6 cellular contexts compared by ENCODE assay signal in genomic region chr11:119055901-119056300, GRCh38. TPM values are rescaled to one million over a fixed set of nuclear protein-coding genes. Genes with fewer than 3 reads are reported as not detected.
DNase-seq lines count a peak whose midpoint lies in the region; ATAC-seq and TF ChIP-seq lines count a peak whose summit lies in the region.

No MANE protein-coding gene starts in this region.

- H3K4me3 ChIP-seq in H7 (ENCODE audit: insufficient read depth, low read depth, low read length) (peak overlapping the region; percentile 83), SK-N-SH (ENCODE audit: low read depth in 2 of 2, low read length in 1 of 2) (peak overlapping the region; percentile 82 to 90), thyroid gland (replicated peaks in 1 of 3) (peak overlapping the region; percentile 80 to 99 (median 88))

- TF ChIP-seq RAD21 in SK-N-SH (IDR thresholded peaks at IDR 0.05; ENCODE audit: low read length) = peak; percentile 48

- H3K36me3 ChIP-seq in H7 (replicated peaks; ENCODE audit: control insufficient read depth, insufficient read depth, low read length) = peaks cover 43% of the 10 kb centered on the region
- H3K36me3 ChIP-seq in SK-N-SH (replicated peaks in 1 of 2; ENCODE audit: control insufficient read depth in 1 of 2, insufficient read depth in 2 of 2, low read length in 1 of 2) = peaks cover 32 to 44% of the 10 kb centered on the region in 2 experiments
- peaks cover 44% of the 10 kb centered on the region in 2 donors for H3K36me3 ChIP-seq in thyroid gland

- H3K27ac ChIP-seq in SK-N-SH (ENCODE audit: low read depth in 2 of 2, low read length in 1 of 2) = peak overlapping the region; percentile 77 to 84; a peak in 2 of 4 replicates
- peak overlapping the region in 1 of 3 donors; percentile 85 for H3K27ac ChIP-seq in thyroid gland

- peaks cover 11% of the 10 kb centered on the region for H3F3A ChIP-seq in SK-N-SH (replicated peaks; ENCODE audit: insufficient read depth)

- peak; percentile 50 for DNase-seq in H7
- DNase-seq in SK-N-SH = peak; percentile 64
- DNase-seq in glomerular visceral epithelial cell (ENCODE audit: extremely low spot score) = peak; percentile 37
- DNase-seq in thyroid gland = no peak
- DNase-seq in HuH-7.5 (ENCODE audit: low spot score) = no peak

- peak overlapping the region; percentile 94 for H3K4me2 ChIP-seq in SK-N-SH

- H3K27me3 ChIP-seq in H7 (ENCODE audit: control insufficient read depth, insufficient read depth, low read length) = no peaks in the 10 kb centered on the region
- no peaks in the 10 kb centered on the region for H3K27me3 ChIP-seq in SK-N-SH (ENCODE audit: insufficient read depth)
- H3K27me3 ChIP-seq in thyroid gland = no peaks in the 10 kb centered on the region

- 41% methylated on average over 6 of the region's 6 CpGs for WGBS in SK-N-SH (ENCODE audit: low lambda C conversion rate)
- WGBS in thyroid gland, 2 donors = 33 to 38% methylated on average over 6 of the region's 6 CpGs

- CTCF ChIA-PET in SK-N-SH (lab: Yijun Ruan, JAX) = interaction anchor here (0.9 to 2.1 kb wide), 14 partner anchors 8 to 284 kb away, joined by 3 to 8 read pairs (median 4); partner anchors contain the start of genes SLC37A4 and VPS11

- H3K9ac ChIP-seq in SK-N-SH = peak overlapping the region; percentile 91

- no peak for TF ChIP-seq EP300 in SK-N-SH (IDR thresholded peaks at IDR 0.05; ENCODE audit: borderline replicate concordance in 1 of 2, low read depth in 1 of 2, low read length in 1 of 2)

- POLR2A ChIA-PET in SK-N-SH (lab: Yijun Ruan, JAX) = interaction anchor here (0.7 to 3.8 kb wide), 10 partner anchors 10 to 56 kb away, joined by 3 to 21 read pairs (median 8); partner anchors contain the start of genes DPAGT1, HMBS, RPS25 and TRAPPC4

- H3K9me2 ChIP-seq in SK-N-SH = no peaks in the 10 kb centered on the region

- peak; percentile 46 for TF ChIP-seq CTCF in SK-N-SH (IDR thresholded peaks at IDR 0.05)
- no peak for TF ChIP-seq CTCF in thyroid gland (IDR thresholded peaks at IDR 0.05)

- H3K4me1 ChIP-seq in SK-N-SH (ENCODE audit: control insufficient read depth in 1 of 2, insufficient read depth in 2 of 2, low read depth in 1 of 2, low read length in 1 of 2) (peaks cover 12 to 21% of the 10 kb centered on the region in 2 experiments; a peak in 2 of 4 replicates), thyroid gland (peaks cover 14 to 19% of the 10 kb centered on the region in 2 donors)

- no peaks in the 10 kb centered on the region for H4K20me1 ChIP-seq in SK-N-SH (ENCODE audit: insufficient read depth)

- no peak overlapping the region for H2AFZ ChIP-seq in SK-N-SH (ENCODE audit: low read depth)

- TF ChIP-seq POLR2A in thyroid gland (IDR thresholded peaks at IDR 0.05) = no peak

- peaks cover 33% of the 10 kb centered on the region for H3K79me2 ChIP-seq in SK-N-SH (ENCODE audit: insufficient read depth)

- ATAC-seq in HG02884 (IDR thresholded peaks at IDR 0.05; ENCODE audit: unreplicated experiment) = no peak

- H3K9me3 ChIP-seq in SK-N-SH (no peaks in the 10 kb centered on the region), thyroid gland (no peaks in the 10 kb centered on the region)

- intact Hi-C loops in thyroid gland (cut with DNase I) = no loop called here

TF ChIP-seq in SK-N-SH, 30 proteins besides CTCF, POLR2A, EP300 and RAD21:
- TF ChIP-seq MXI1 (IDR thresholded peaks at IDR 0.05; ENCODE audit: low read depth, low read length) (peak; percentile 50; the same call in 1 of the 2 replicates), ZBTB33 (IDR thresholded peaks at IDR 0.05; ENCODE audit: borderline replicate concordance, low read depth) (no peak), FOXM1 (IDR thresholded peaks at IDR 0.05; ENCODE audit: low read depth) (no peak), EZH2phosphoT487 (IDR thresholded peaks at IDR 0.05; ENCODE audit: borderline replicate concordance, low read depth) (no peak), MAX (IDR thresholded peaks at IDR 0.05; ENCODE audit: low read depth) (no peak)

RNA-seq across cellular contexts. Expression of gene HYOU1, which starts 1.1 kb away (rescaled TPM):
- total RNA-seq in H7 (2014; rRNA removed; shearing (Covaris generic)) = 183 and 200 TPM in 2 replicates
- polyA plus RNA-seq in SK-N-SH (2012; rRNA removed) = 90.8 and 105 TPM in 2 replicates
- polyA plus RNA-seq in SK-N-SH (2012; cell fraction: cytosol; rRNA removed) = 64.8 and 77.2 TPM in 2 replicates
- polyA plus RNA-seq in SK-N-SH (2012; cell fraction: nucleus; rRNA removed) = 99.7 and 113 TPM in 2 replicates
- total RNA-seq in thyroid gland = 100 to 1,000 TPM; 145 to 369 (median 320) TPM

RNA-seq across cellular contexts. Expression of gene VPS11, which starts 11.7 kb away (rescaled TPM):
- total RNA-seq in H7 (2014; rRNA removed; shearing (Covaris generic)) = 17.5 and 21.9 TPM in 2 replicates
- polyA plus RNA-seq in SK-N-SH (2012; rRNA removed) = 13.8 and 14.8 TPM in 2 replicates
- polyA plus RNA-seq in SK-N-SH (2012; cell fraction: cytosol; rRNA removed) = 8.9 and 11.4 TPM in 2 replicates
- 39.6 and 51.2 TPM in 2 replicates for polyA plus RNA-seq in SK-N-SH (2012; cell fraction: nucleus; rRNA removed)
- total RNA-seq in thyroid gland = 10 to 100 TPM; 40.3 to 64.4 (median 47.4) TPM

RNA-seq across cellular contexts. Expression of gene SLC37A4, which starts 25.2 kb away (rescaled TPM):
- 53.2 and 54.5 TPM in 2 replicates for total RNA-seq in H7 (2014; rRNA removed; shearing (Covaris generic))
- polyA plus RNA-seq in SK-N-SH (2012; rRNA removed) = 21.8 and 22.1 TPM in 2 replicates
- polyA plus RNA-seq in SK-N-SH (2012; cell fraction: cytosol; rRNA removed) = 12.6 and 17.4 TPM in 2 replicates
- polyA plus RNA-seq in SK-N-SH (2012; cell fraction: nucleus; rRNA removed) = 48.3 and 61.6 TPM in 2 replicates
- total RNA-seq in thyroid gland = 10 to 100 TPM; 12.4 to 30.2 (median 16.5) TPM

RNA-seq across cellular contexts. Expression of gene HMBS, which starts 28.8 kb away (rescaled TPM):
- 12.2 and 14.3 TPM in 2 replicates for total RNA-seq in H7 (2014; rRNA removed; shearing (Covaris generic))
- polyA plus RNA-seq in SK-N-SH (2012; rRNA removed) = 69.4 and 77.4 TPM in 2 replicates
- 38.8 and 60.3 TPM in 2 replicates for polyA plus RNA-seq in SK-N-SH (2012; cell fraction: cytosol; rRNA removed)
- polyA plus RNA-seq in SK-N-SH (2012; cell fraction: nucleus; rRNA removed) = 116 and 126 TPM in 2 replicates
- 10 to 100 TPM; 10.7 to 24.3 (median 19.7) TPM for total RNA-seq in thyroid gland

RNA-seq across cellular contexts. Expression of gene TRAPPC4, which starts 37.3 kb away (rescaled TPM):
- 78.3 and 98.2 TPM in 2 replicates for total RNA-seq in H7 (2014; rRNA removed; shearing (Covaris generic))
- 299 and 368 TPM in 2 replicates for polyA plus RNA-seq in SK-N-SH (2012; rRNA removed)
- 280 and 301 TPM in 2 replicates for polyA plus RNA-seq in SK-N-SH (2012; cell fraction: cytosol; rRNA removed)
- polyA plus RNA-seq in SK-N-SH (2012; cell fraction: nucleus; rRNA removed) = 172 and 215 TPM in 2 replicates
- total RNA-seq in thyroid gland = 10 to 100 TPM; 42.1 to 70.0 (median 53.2) TPM

Comparison
In these comparisons a context has a peak if more than half of its experiments do, and no peak if none do; other contexts are left out.
1. DNase-seq: peak in H7 (single experiment), SK-N-SH (single experiment) and glomerular visceral epithelial cell (single experiment); none in thyroid gland (0 of 2) and HuH-7.5 (single experiment).
2. Peak in every context shown above with its lines, with median percentiles within 50 percentile points of each other: H3K4me3 ChIP-seq.